13 cellular contexts compared by ENCODE assay signal in the genomic region with DNA sequence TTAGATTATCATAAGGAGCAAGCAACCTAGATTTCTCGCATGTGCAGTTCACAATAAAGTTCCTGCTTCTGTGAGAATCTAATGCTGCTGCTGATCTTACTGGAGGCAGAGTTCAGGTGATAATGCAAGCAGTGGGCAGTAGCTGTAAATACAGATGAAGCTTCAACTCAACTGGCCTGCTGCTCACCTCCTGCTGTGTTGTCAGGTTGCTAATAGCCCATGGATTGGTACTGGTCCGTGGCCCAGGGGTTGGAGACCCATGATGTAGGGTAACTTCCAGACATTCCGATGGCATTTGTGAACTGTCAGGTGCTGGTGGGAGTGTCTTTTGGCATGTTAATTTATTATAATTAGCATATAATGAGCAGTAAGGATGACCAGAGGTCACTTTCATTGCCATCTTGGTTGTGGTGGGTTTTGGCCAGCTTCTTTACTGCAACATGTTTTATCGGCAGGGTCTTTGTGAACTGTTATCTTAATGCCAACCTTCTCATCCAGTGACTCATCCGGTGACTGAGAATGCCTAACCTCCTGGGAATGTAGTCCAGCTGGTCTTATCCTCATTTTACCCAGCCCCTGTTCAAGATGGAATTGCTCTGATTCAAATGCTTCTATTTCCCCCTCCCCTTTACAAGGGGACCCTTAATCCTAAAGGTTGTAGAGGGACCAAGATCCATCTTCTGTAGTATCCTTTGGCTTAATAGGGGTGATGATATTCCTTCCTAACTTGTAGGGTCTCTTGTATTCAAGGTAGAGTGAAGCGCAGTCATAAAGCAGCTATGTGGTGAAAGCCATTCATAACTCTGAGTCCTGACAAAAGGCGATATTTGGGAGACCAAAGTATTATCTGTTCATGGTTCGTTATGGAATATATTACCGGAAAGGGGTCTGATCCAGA.
A peak's percentile ranks its signal among the peaks of the same experiment; 100 is the strongest.
DNase-seq lines count a peak whose midpoint lies in the region; ATAC-seq and TF ChIP-seq lines count a peak whose summit lies in the region.
"Had no signal": no experiment of that assay in that cellular context is flagged by ENCODE, and none has a peak within 500 bp of the region (broad histone marks: within the 10 kb centered on the region; RNA-seq: fewer than 3 reads in every experiment).

No MANE protein-coding gene starts in this region.

- peaks cover 22% of the 10 kb centered on the region for H3K4me1 Mint-ChIP-seq in endothelial cell (ENCODE audit: unreplicated experiment)

- H3K4me2 ChIP-seq in skeletal muscle satellite cell (ENCODE audit: low read length), result peak overlapping the region; percentile 50

- no peak for TF ChIP-seq CTCF in fibroblast of the aortic adventitia (IDR thresholded peaks at IDR 0.05; ENCODE audit: insufficient read depth, low read length)
- no peak for TF ChIP-seq CTCF in endothelial cell (IDR thresholded peaks at IDR 0.05; ENCODE audit: unreplicated experiment)

- no peaks in the 10 kb centered on the region for H3K9me3 ChIP-seq in skeletal muscle satellite cell (replicated peaks; ENCODE audit: low read length)

- intact Hi-C loops in left colon (cut with DNase I, micrococcal nuclease), result no loop called here

- no peak overlapping the region for H3K9ac ChIP-seq in skeletal muscle satellite cell (ENCODE audit: low read depth, low read length)

- no peak overlapping the region for H3K4me3 ChIP-seq in fibroblast of the aortic adventitia (ENCODE audit: low read depth, low read length)
- H3K4me3 ChIP-seq in skeletal muscle satellite cell (ENCODE audit: low read length), result no peak overlapping the region

- H3K27me3 ChIP-seq in skeletal muscle satellite cell (ENCODE audit: control insufficient read depth, insufficient read depth, low read length), result no peaks in the 10 kb centered on the region

- peaks cover 38% of the 10 kb centered on the region for H3K36me3 Mint-ChIP-seq in endothelial cell (ENCODE audit: low read depth, unreplicated experiment)

- peak; percentile 5 for DNase-seq in DMS 273 (lab: John Stamatoyannopoulos, UW; ENCODE audit: unreplicated experiment)
- DNase-seq in DMS 273 treated with DMSO at 0.1 percent for 48 hours (lab: John Stamatoyannopoulos, UW), result no peak
- peak; percentile 23 to 72 for DNase-seq in SW 1271 (lab: John Stamatoyannopoulos, UW)
- peak; percentile 47 for DNase-seq in fibroblast of the aortic adventitia (ENCODE audit: low read depth)
- DNase-seq in left colon, result no peak
- no peak for DNase-seq in endothelial cell (ENCODE audit: low spot score)
- DNase-seq: activated CD4-positive, alpha-beta T cell treated with anti-CD3 and anti-CD28 coated beads for 48 hours; activated naive CD4-positive, alpha-beta T cell; GDM1; NCI-H2171; SHP77 had no signal

- peaks cover 6% of the 10 kb centered on the region for H3K27me3 Mint-ChIP-seq in endothelial cell (ENCODE audit: unreplicated experiment)

- peaks cover 6% of the 10 kb centered on the region for H3K9me3 Mint-ChIP-seq in endothelial cell (ENCODE audit: unreplicated experiment)

- no peak overlapping the region for H3K27ac Mint-ChIP-seq in endothelial cell (ENCODE audit: unreplicated experiment)

- no peak overlapping the region for H3K4me3 Mint-ChIP-seq in endothelial cell (ENCODE audit: unreplicated experiment)

- ATAC-seq in left colon (no peak), HG03457 (IDR thresholded peaks at IDR 0.05; ENCODE audit: unreplicated experiment) (no peak)

- no peaks in the 10 kb centered on the region for H3K36me3 ChIP-seq in skeletal muscle satellite cell (ENCODE audit: insufficient read depth, low read length)

- H3K4me1 ChIP-seq in skeletal muscle satellite cell (ENCODE audit: control insufficient read depth, insufficient read depth, low read length), result peaks cover 21% of the 10 kb centered on the region

Comparison
In these comparisons a context has a peak if more than half of its experiments do, and no peak if none do; other contexts are left out.
1. DNase-seq: peak in DMS 273 (single experiment), SW 1271 (2 of 2) and fibroblast of the aortic adventitia (single experiment); none in DMS 273 treated with DMSO at 0.1 percent for 48 hours (single experiment), left colon (0 of 2) and endothelial cell (single experiment).